Comparison of ENCODE assay signal across 17 cellular contexts in the genomic region with DNA sequence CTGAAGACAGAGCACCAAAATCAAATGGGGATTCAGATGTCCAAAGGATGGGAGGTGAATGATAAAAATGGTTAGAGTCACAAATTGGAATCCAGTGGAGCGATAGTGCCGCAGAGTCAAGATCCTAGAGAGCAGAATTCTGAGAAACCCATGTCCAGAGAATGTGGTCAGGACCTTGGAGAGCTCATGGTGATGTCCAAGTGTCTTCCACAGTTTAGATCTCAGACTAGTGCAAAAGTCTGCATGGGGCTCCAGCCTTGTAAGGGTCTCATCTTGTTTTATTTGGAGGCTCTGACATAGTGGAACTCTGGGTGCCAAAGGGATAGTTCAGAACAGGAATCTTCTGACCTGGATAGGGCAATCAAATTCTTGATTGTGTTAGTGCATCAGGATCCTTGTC.
DNase-seq lines count a peak whose midpoint lies in the region; ATAC-seq, FAIRE-seq and TF ChIP-seq lines count a peak whose summit lies in the region.
"Had no signal": no experiment of that assay in that cellular context is flagged by ENCODE, and none has a peak within 500 bp of the region (broad histone marks: within the 10 kb centered on the region; RNA-seq: fewer than 3 reads in every experiment).

No MANE protein-coding gene starts in this region.

- H4K20me1 ChIP-seq in astrocyte (ENCODE audit: insufficient read depth, low read length), result no peaks in the 10 kb centered on the region

- H3K79me2 ChIP-seq in astrocyte (ENCODE audit: insufficient read depth, low read length), result no peaks in the 10 kb centered on the region

- H3K27me3 Mint-ChIP-seq in astrocyte (ENCODE audit: low read depth, unreplicated experiment), result peaks cover 54% of the 10 kb centered on the region
- no peaks in the 10 kb centered on the region for H3K27me3 Mint-ChIP-seq in activated CD8-positive, alpha-beta T cell treated with anti-CD3 and anti-CD28 coated beads, Interleukin-2, amount 10 ng/mL, durations not matched to agents 7 days and 5 days (ENCODE audit: low read depth)
- H3K27me3 Mint-ChIP-seq in activated CD4-positive, alpha-beta T cell treated with anti-CD3 and anti-CD28 coated beads, Interleukin-2, amount 10 ng/mL, durations not matched to agents 7 days and 5 days, result no peaks in the 10 kb centered on the region

- H3K9ac ChIP-seq in astrocyte (ENCODE audit: low read length), result no peak overlapping the region

- no peak for TF ChIP-seq CTCF in A673 (conservative IDR thresholded peaks at IDR 0.05; ENCODE audit: low read depth, low read length)
- TF ChIP-seq CTCF in astrocyte (IDR thresholded peaks at IDR 0.05; ENCODE audit: insufficient read depth, low read depth, low read length), result no peak

- H3K27me3 ChIP-seq in A673 (replicated peaks; ENCODE audit: insufficient read depth, low read depth, low read length, poor library complexity), result peaks cover 6% of the 10 kb centered on the region
- H3K27me3 ChIP-seq in astrocyte (ENCODE audit: insufficient read depth, low read length), result no peaks in the 10 kb centered on the region
- H3K27me3 ChIP-seq: gastrocnemius medialis, upper lobe of right lung had no signal

- no peak overlapping the region for H3K27ac ChIP-seq in A673 (ENCODE audit: low read depth, low read length, poor library complexity, severe bottlenecking)
- no peak overlapping the region for H3K27ac ChIP-seq in astrocyte (ENCODE audit: low read depth, low read length)
- H3K27ac ChIP-seq: dorsolateral prefrontal cortex, gastrocnemius medialis, upper lobe of right lung had no signal

- POLR2A ChIA-PET in A673 (lab: Charles Lee; ENCODE audit: low non-redundant PET), result no interaction called here
- POLR2A ChIA-PET in activated CD8-positive, alpha-beta T cell treated with anti-CD3 and anti-CD28 coated beads, Interleukin-2, amount 10 ng/mL, durations not matched to agents 7 days and 5 days (lab: Charles Lee), result no interaction called here
- POLR2A ChIA-PET in activated CD4-positive, alpha-beta T cell treated with anti-CD3 and anti-CD28 coated beads, Interleukin-2, amount 10 ng/mL, durations not matched to agents 7 days and 5 days (lab: Charles Lee), result no interaction called here

- no peak overlapping the region for H3K4me3 ChIP-seq in A673 (ENCODE audit: low read depth, low read length, poor library complexity, severe bottlenecking)
- H3K4me3 ChIP-seq in astrocyte (ENCODE audit: insufficient read depth, low read depth, low read length), result no peak overlapping the region
- H3K4me3 ChIP-seq: dorsolateral prefrontal cortex, gastrocnemius medialis, upper lobe of right lung had no signal

- intact Hi-C loops in A673 (cut with micrococcal nuclease; ENCODE audit: unreplicated experiment), result no loop called here

- no peaks in the 10 kb centered on the region for H3K9me3 ChIP-seq in A673 (ENCODE audit: low read depth, low read length, poor library complexity, severe bottlenecking)
- H3K9me3 ChIP-seq in astrocyte (ENCODE audit: insufficient read depth, low read depth, low read length), result no peaks in the 10 kb centered on the region
- H3K9me3 ChIP-seq: gastrocnemius medialis, upper lobe of right lung had no signal

- no peak for ATAC-seq in activated CD8-positive, alpha-beta T cell treated with anti-CD3 and anti-CD28 coated beads, Interleukin-2, amount 10 ng/mL, durations not matched to agents 7 days and 5 days
- no peak for ATAC-seq in HG02798 (IDR thresholded peaks at IDR 0.05; ENCODE audit: poor library complexity, unreplicated experiment)
- ATAC-seq: gastrocnemius medialis; stimulated activated memory B cell treated with anti-CD40 and anti-IgM and Interleukin-4, amounts not matched to agents 10 μg/mL and 1 μg/mL and 100 μg/mL, for 72 hours; upper lobe of right lung had no signal

- H3K4me3 Mint-ChIP-seq in astrocyte (ENCODE audit: unreplicated experiment), result no peak overlapping the region
- H3K4me3 Mint-ChIP-seq in activated CD8-positive, alpha-beta T cell treated with anti-CD3 and anti-CD28 coated beads, Interleukin-2, amount 10 ng/mL, durations not matched to agents 7 days and 5 days, result no peak overlapping the region
- no peak overlapping the region for H3K4me3 Mint-ChIP-seq in activated CD4-positive, alpha-beta T cell treated with anti-CD3 and anti-CD28 coated beads, Interleukin-2, amount 10 ng/mL, durations not matched to agents 7 days and 5 days
- H3K4me3 Mint-ChIP-seq: stimulated activated memory B cell treated with anti-CD40 and anti-IgM and Interleukin-4, amounts not matched to agents 10 μg/mL and 1 μg/mL and 100 μg/mL, for 72 hours had no signal

- DNase-seq in A673 (ENCODE audit: low spot score), result peak; percentile 21
- DNase-seq in HuH-7 (ENCODE audit: low spot score), result peak; percentile 10
- peak; percentile 33 for DNase-seq in astrocyte (ENCODE audit: low read depth)
- peak; percentile 12 for DNase-seq in glomerular visceral epithelial cell (ENCODE audit: extremely low spot score)
- DNase-seq in NCI-H748 (lab: John Stamatoyannopoulos, UW; ENCODE audit: unreplicated experiment), result no peak
- DNase-seq in activated CD8-positive, alpha-beta T cell treated with anti-CD3 and anti-CD28 coated beads, Interleukin-2, amount 10 ng/mL, durations not matched to agents 7 days and 5 days, result no peak
- DNase-seq in activated CD4-positive, alpha-beta T cell treated with anti-CD3 and anti-CD28 coated beads, Interleukin-2, amount 10 ng/mL, durations not matched to agents 7 days and 5 days, result no peak
- DNase-seq: activated CD4-positive, alpha-beta T cell treated with anti-CD3 and anti-CD28 coated beads for 1 hour; activated T-cell treated with anti-CD3 and anti-CD28 coated beads, Interleukin-2, amount 50 U/mL, for 1 hour; amniotic stem cell; dorsolateral prefrontal cortex; gastrocnemius medialis; kidney; stimulated activated CD4-positive, alpha-beta T cell treated with anti-CD3 and anti-CD28 coated beads, Interleukin-4, amount 100 ng/mL, for 24 hours; upper lobe of right lung had no signal

- H3K4me1 Mint-ChIP-seq in astrocyte (ENCODE audit: low read depth, unreplicated experiment), result no peaks in the 10 kb centered on the region
- no peaks in the 10 kb centered on the region for H3K4me1 Mint-ChIP-seq in activated CD8-positive, alpha-beta T cell treated with anti-CD3 and anti-CD28 coated beads, Interleukin-2, amount 10 ng/mL, durations not matched to agents 7 days and 5 days (ENCODE audit: low read depth)
- no peaks in the 10 kb centered on the region for H3K4me1 Mint-ChIP-seq in activated CD4-positive, alpha-beta T cell treated with anti-CD3 and anti-CD28 coated beads, Interleukin-2, amount 10 ng/mL, durations not matched to agents 7 days and 5 days
- H3K4me1 Mint-ChIP-seq: stimulated activated memory B cell treated with anti-CD40 and anti-IgM and Interleukin-4, amounts not matched to agents 10 μg/mL and 1 μg/mL and 100 μg/mL, for 72 hours had no signal

- H3K36me3 Mint-ChIP-seq in astrocyte (ENCODE audit: low read depth, unreplicated experiment), result no peaks in the 10 kb centered on the region
- H3K36me3 Mint-ChIP-seq in activated CD8-positive, alpha-beta T cell treated with anti-CD3 and anti-CD28 coated beads, Interleukin-2, amount 10 ng/mL, durations not matched to agents 7 days and 5 days (ENCODE audit: low read depth), result no peaks in the 10 kb centered on the region
- H3K36me3 Mint-ChIP-seq in activated CD4-positive, alpha-beta T cell treated with anti-CD3 and anti-CD28 coated beads, Interleukin-2, amount 10 ng/mL, durations not matched to agents 7 days and 5 days (ENCODE audit: low read depth), result no peaks in the 10 kb centered on the region
- H3K36me3 Mint-ChIP-seq: stimulated activated memory B cell treated with anti-CD40 and anti-IgM and Interleukin-4, amounts not matched to agents 10 μg/mL and 1 μg/mL and 100 μg/mL, for 72 hours had no signal

- H3K9me3 Mint-ChIP-seq in astrocyte (ENCODE audit: unreplicated experiment), result peaks cover 2% of the 10 kb centered on the region
- H3K9me3 Mint-ChIP-seq in activated CD8-positive, alpha-beta T cell treated with anti-CD3 and anti-CD28 coated beads, Interleukin-2, amount 10 ng/mL, durations not matched to agents 7 days and 5 days (ENCODE audit: insufficient read depth), result no peaks in the 10 kb centered on the region
- no peaks in the 10 kb centered on the region for H3K9me3 Mint-ChIP-seq in activated CD4-positive, alpha-beta T cell treated with anti-CD3 and anti-CD28 coated beads, Interleukin-2, amount 10 ng/mL, durations not matched to agents 7 days and 5 days

- H3K4me1 ChIP-seq in A673 (ENCODE audit: insufficient read depth, low read length, poor library complexity, severe bottlenecking) (no peaks in the 10 kb centered on the region), astrocyte (ENCODE audit: insufficient read depth, low read length) (no peaks in the 10 kb centered on the region)
- H3K4me1 ChIP-seq: gastrocnemius medialis, upper lobe of right lung had no signal

- H3K27ac Mint-ChIP-seq in astrocyte (ENCODE audit: unreplicated experiment), result no peak overlapping the region
- no peak overlapping the region for H3K27ac Mint-ChIP-seq in activated CD8-positive, alpha-beta T cell treated with anti-CD3 and anti-CD28 coated beads, Interleukin-2, amount 10 ng/mL, durations not matched to agents 7 days and 5 days
- H3K27ac Mint-ChIP-seq in activated CD4-positive, alpha-beta T cell treated with anti-CD3 and anti-CD28 coated beads, Interleukin-2, amount 10 ng/mL, durations not matched to agents 7 days and 5 days, result no peak overlapping the region
- H3K27ac Mint-ChIP-seq: stimulated activated memory B cell treated with anti-CD40 and anti-IgM and Interleukin-4, amounts not matched to agents 10 μg/mL and 1 μg/mL and 100 μg/mL, for 72 hours had no signal

- peak; percentile 13 for FAIRE-seq in astrocyte (lab: Jason Lieb, UNC)
- FAIRE-seq: kidney had no signal

- H3K4me2 ChIP-seq in astrocyte (ENCODE audit: low read length), result no peak overlapping the region

- H3K36me3 ChIP-seq in A673 (ENCODE audit: insufficient read depth, low read length, poor library complexity, severe bottlenecking), result no peaks in the 10 kb centered on the region
- no peaks in the 10 kb centered on the region for H3K36me3 ChIP-seq in astrocyte (ENCODE audit: insufficient read depth, low read length)
- H3K36me3 ChIP-seq: gastrocnemius medialis, upper lobe of right lung had no signal

- BruUV-seq in A673 (replicated peaks; lab: Mats Ljungman, UMichigan), result no TSS peak

- H2AFZ ChIP-seq in astrocyte (ENCODE audit: low read depth, low read length), result no peak overlapping the region

- CTCF ChIA-PET in A673 (lab: Charles Lee), result no interaction called here
- CTCF ChIA-PET in activated CD8-positive, alpha-beta T cell treated with anti-CD3 and anti-CD28 coated beads, Interleukin-2, amount 10 ng/mL, durations not matched to agents 7 days and 5 days (lab: Charles Lee), result no interaction called here
- CTCF ChIA-PET in activated CD4-positive, alpha-beta T cell treated with anti-CD3 and anti-CD28 coated beads, Interleukin-2, amount 10 ng/mL, durations not matched to agents 7 days and 5 days (lab: Charles Lee), result no interaction called here

Comparison
In these comparisons a context has a peak if more than half of its experiments do, and no peak if none do; other contexts are left out.
1. DNase-seq: peak in A673 (single experiment), HuH-7 (single experiment), astrocyte (single experiment) and glomerular visceral epithelial cell (single experiment); none in NCI-H748 (single experiment), activated CD8-positive, alpha-beta T cell treated with anti-CD3 and anti-CD28 coated beads, Interleukin-2, amount 10 ng/mL, durations not matched to agents 7 days and 5 days (single experiment) and activated CD4-positive, alpha-beta T cell treated with anti-CD3 and anti-CD28 coated beads, Interleukin-2, amount 10 ng/mL, durations not matched to agents 7 days and 5 days (single experiment).